Comparison of ENCODE assay signal across 19 cellular contexts in genomic region chr7:151141281-151141854, GRCh38. TPM values are rescaled to one million over a fixed set of nuclear protein-coding genes. Genes with fewer than 3 reads are reported as not detected.
DNase-seq lines count a peak whose midpoint lies in the region; ATAC-seq and TF ChIP-seq lines count a peak whose summit lies in the region.
"Had no signal": no experiment of that assay in that cellular context is flagged by ENCODE, and none has a peak within 500 bp of the region (broad histone marks: within the 10 kb centered on the region; RNA-seq: fewer than 3 reads in every experiment).

No MANE protein-coding gene starts in this region.

- no peak for TF ChIP-seq POLR2A in lower leg skin (IDR thresholded peaks at IDR 0.05)

- H3K4me1 Mint-ChIP-seq in endodermal cell, result peaks cover 30% of the 10 kb centered on the region

- TF ChIP-seq CTCF in endodermal cell (conservative IDR thresholded peaks at IDR 0.05) (no peak), lower leg skin (IDR thresholded peaks at IDR 0.05) (no peak)

- H3K36me3 Mint-ChIP-seq in endodermal cell (ENCODE audit: low read depth), result peaks cover 43% of the 10 kb centered on the region

- H3K27me3 ChIP-seq in endodermal cell (ENCODE audit: control insufficient read depth, insufficient read depth, low read length, poor library complexity, severe bottlenecking), result no peaks in the 10 kb centered on the region
- H3K27me3 ChIP-seq: BLaER1 had no signal

- H3K4me1 ChIP-seq in endodermal cell (ENCODE audit: control insufficient read depth, insufficient read depth, low read length), result no peaks in the 10 kb centered on the region

- intact Hi-C loops in lower leg skin (cut with DNase I; ENCODE audit: low total_unique reads), result no loop called here

- peak overlapping the region; percentile 53 for H3K27ac Mint-ChIP-seq in endodermal cell

- no peak overlapping the region for H3K4me3 Mint-ChIP-seq in endodermal cell

- H3K27ac ChIP-seq in endodermal cell (ENCODE audit: low read depth, low read length), result no peak overlapping the region
- peak overlapping the region; percentile 74 for H3K27ac ChIP-seq in substantia nigra (ENCODE audit: low read depth, low read length, poor library complexity, severe bottlenecking)
- H3K27ac ChIP-seq: 22Rv1, BLaER1 had no signal

- H3K36me3 ChIP-seq in endodermal cell (ENCODE audit: control insufficient read depth, insufficient read depth, low read length), result peaks cover 30% of the 10 kb centered on the region

- H3K27me3 Mint-ChIP-seq in endodermal cell (ENCODE audit: insufficient read depth), result no peaks in the 10 kb centered on the region

- H3K4me3 ChIP-seq in endodermal cell (ENCODE audit: low read length) (no peak overlapping the region), lower leg skin (ENCODE audit: low read depth, poor library complexity, severe bottlenecking) (no peak overlapping the region)
- H3K4me3 ChIP-seq: BLaER1 had no signal

- DNase-seq in NCI-H1417 (lab: John Stamatoyannopoulos, UW) (peak in 2 of 3 experiments; percentile 55 to 73), NCI-H1417 treated with DMSO at 0.1 percent for 48 hours (lab: John Stamatoyannopoulos, UW) (no peak), NCI-H1694 (lab: John Stamatoyannopoulos, UW) (peak; percentile 61), endodermal cell (no peak), substantia nigra (lab: John Stamatoyannopoulos, UW) (no peak), lower leg skin (ENCODE audit: low spot score in 2 of 2) (no peak), SIG-M5 treated with dmso at 0.1 percent for 504 hours (lab: John Stamatoyannopoulos, UW; ENCODE audit: unreplicated experiment) (no peak)
- DNase-seq: DMS153, EL, IMR-90, NCI-H1436 treated with DMSO at 0.1 percent for 48 hours, NCI-H2107, NCI-H774 had no signal

- ATAC-seq in GM19397 (IDR thresholded peaks at IDR 0.05; ENCODE audit: unreplicated experiment), result no peak
- ATAC-seq: Panc1, Right ventricle myocardium inferior had no signal

- H3K9ac ChIP-seq in endodermal cell (ENCODE audit: extremely low read depth, low read length, poor library complexity, severe bottlenecking), result no peak overlapping the region
- H3K9ac ChIP-seq: BLaER1 had no signal

- WGBS in endodermal cell (ENCODE audit: insufficient coverage in 1 of 2, insufficient read length in 1 of 2), 2 experiments, result 87 to 93% methylated on average over 5 to 9 of the region's 9 CpGs
- 83 to 90% methylated on average over 9 of the region's 9 CpGs for whole genome bisulfite sequencing in lower leg skin, 2 donors

- no peaks in the 10 kb centered on the region for H3K9me3 Mint-ChIP-seq in endodermal cell

- H3K9me3 ChIP-seq in endodermal cell (ENCODE audit: control insufficient read depth, low read length), result no peaks in the 10 kb centered on the region
- H3K9me3 ChIP-seq: BLaER1 had no signal

RNA-seq across cellular contexts. Expression of gene GBX1, which starts 26.1 kb away (rescaled TPM):
- total RNA-seq in endodermal cell (not detected), lower leg skin (1 to 10 TPM in 1 of 4 donors, not detected in 3; 2.4 TPM)
- polyA plus RNA-seq in endodermal cell (2013, experiment 1 of 2), result 1.00 TPM
- 0.75 TPM for polyA plus RNA-seq in endodermal cell (2013, experiment 2 of 2)
- total RNA-seq: IMR-90 had no signal
- polyA plus RNA-seq: IMR-90 had no signal

RNA-seq across cellular contexts. Expression of gene ASB10, which starts 45.7 kb away (rescaled TPM):
- total RNA-seq in endodermal cell (not detected), lower leg skin (not detected)
- polyA plus RNA-seq in endodermal cell (2013, experiment 1 of 2), result not detected
- polyA plus RNA-seq in endodermal cell (2013, experiment 2 of 2), result not detected
- total RNA-seq: H7, IMR-90 had no signal
- polyA plus RNA-seq: IMR-90 had no signal

RNA-seq across cellular contexts. Expression of gene AGAP3, which starts 55.1 kb away (rescaled TPM):
- 100 to 1,000 TPM; 113 to 116 TPM for total RNA-seq in endodermal cell
- polyA plus RNA-seq in endodermal cell (2013, experiment 1 of 2), result 65.6 TPM
- 64.1 TPM for polyA plus RNA-seq in endodermal cell (2013, experiment 2 of 2)
- 100 to 1,000 TPM in 3 of 4 donors, 10 to 100 TPM in 1; 81.2 to 132 (median 102) TPM for total RNA-seq in lower leg skin

RNA-seq across cellular contexts. Expression of gene TMUB1, which starts 58.1 kb away (rescaled TPM):
- total RNA-seq in endodermal cell (10 to 100 TPM; 48.1 to 52.6 TPM), lower leg skin (10 to 100 TPM; 58.5 to 61.7 (median 60.4) TPM)
- polyA plus RNA-seq in endodermal cell (2013, experiment 1 of 2), result 42.7 TPM
- polyA plus RNA-seq in endodermal cell (2013, experiment 2 of 2), result 41.2 TPM

Comparison
In these comparisons a context has a peak if more than half of its experiments do, and no peak if none do; other contexts are left out.
1. DNase-seq: peak in NCI-H1417 (2 of 3) and NCI-H1694 (single experiment); none in NCI-H1417 treated with DMSO at 0.1 percent for 48 hours (single experiment), endodermal cell (single experiment), substantia nigra (0 of 49), lower leg skin (0 of 2) and SIG-M5 treated with dmso at 0.1 percent for 504 hours (single experiment).